Comparison of ENCODE assay signal across 17 cellular contexts in genomic region chr20:57573176-57573575, GRCh38. TPM values are rescaled to one million over a fixed set of nuclear protein-coding genes. Genes with fewer than 3 reads are reported as not detected.
DNase-seq lines count a peak whose midpoint lies in the region; TF ChIP-seq lines count a peak whose summit lies in the region.
"Had no signal": no experiment of that assay in that cellular context is flagged by ENCODE, and none has a peak within 500 bp of the region (broad histone marks: within the 10 kb centered on the region; RNA-seq: fewer than 3 reads in every experiment).

No MANE protein-coding gene starts in this region.

- H3K36me3 ChIP-seq in Karpas-422 (ENCODE audit: insufficient read depth, low read length) (no peaks in the 10 kb centered on the region), NT2/D1 (ENCODE audit: insufficient read depth, insufficient read length, low read length) (no peaks in the 10 kb centered on the region), spleen (no peaks in the 10 kb centered on the region)
- H3K36me3 ChIP-seq: MG63 had no signal

- peaks cover 30% of the 10 kb centered on the region for H3K27me3 Mint-ChIP-seq in mesothelial cell of epicardium (ENCODE audit: low read depth)

- intact Hi-C loops in spleen (cut with DNase I; ENCODE audit: low total_unique reads) (no loop called here), cardiac septum (cut with DNase I) (no loop called here)

- no peaks in the 10 kb centered on the region for H4K20me1 ChIP-seq in Karpas-422 (ENCODE audit: insufficient read depth, low read depth, low read length)

- H3K9ac ChIP-seq in Karpas-422 (ENCODE audit: low read length): no peak overlapping the region
- no peak overlapping the region for H3K9ac ChIP-seq in NT2/D1 (ENCODE audit: insufficient read length, low read depth)
- H3K9ac ChIP-seq: KMS-11 had no signal

- H3K27ac Mint-ChIP-seq in mesothelial cell of epicardium: no peak overlapping the region
- H3K27ac Mint-ChIP-seq: CD4-positive, alpha-beta T cell; HFFc6 had no signal

- TF ChIP-seq CTCF in spleen (IDR thresholded peaks at IDR 0.05 in 8 of 11, conservative IDR thresholded peaks at IDR 0.05 in 3 of 11) (no peak), mesothelial cell of epicardium (IDR thresholded peaks at IDR 0.05; ENCODE audit: unreplicated experiment) (no peak)

- H3K9me2 ChIP-seq in Karpas-422 (replicated peaks; ENCODE audit: insufficient read depth, low read length): no peaks in the 10 kb centered on the region

- no peaks in the 10 kb centered on the region for H3K36me3 Mint-ChIP-seq in mesothelial cell of epicardium

- no peaks in the 10 kb centered on the region for H3K79me2 ChIP-seq in Karpas-422 (ENCODE audit: low read length)

- H2AFZ ChIP-seq in Karpas-422 (ENCODE audit: low read length): no peak overlapping the region

- H3K4me3 ChIP-seq in Karpas-422 (ENCODE audit: low read length) (no peak overlapping the region), NT2/D1 (ENCODE audit: insufficient read length, low read depth) (no peak overlapping the region), spleen (no peak overlapping the region)
- H3K4me3 ChIP-seq: MG63 had no signal

- H3K9me3 ChIP-seq in Karpas-422 (ENCODE audit: low read length) (no peaks in the 10 kb centered on the region), NT2/D1 (ENCODE audit: insufficient read depth, low read length) (peaks cover 6% of the 10 kb centered on the region; the same call in 1 of the 2 replicates), spleen (no peaks in the 10 kb centered on the region)
- H3K9me3 ChIP-seq: MG63 had no signal

- H3K27me3 ChIP-seq in Karpas-422 (ENCODE audit: low read length): no peaks in the 10 kb centered on the region
- H3K27me3 ChIP-seq in NT2/D1 (ENCODE audit: insufficient read depth, insufficient read length): peaks cover 4% of the 10 kb centered on the region
- peaks cover 0 to 58% (median 4%) of the 10 kb centered on the region in 7 donors for H3K27me3 ChIP-seq in spleen (replicated peaks in 1 of 7)

- no peak for TF ChIP-seq POLR2A in spleen (IDR thresholded peaks at IDR 0.05)

- peak; percentile 75 for DNase-seq in Karpas-422
- DNase-seq in NT2/D1 (ENCODE audit: low read depth, low spot score): peak; percentile 54
- DNase-seq in iPS-NIHi11 (ENCODE audit: low spot score): peak; percentile 47
- peak; percentile 61 for DNase-seq in spleen
- no peak for DNase-seq in SIG-M5 (lab: John Stamatoyannopoulos, UW)
- no peak for DNase-seq in cardiac septum (ENCODE audit: low spot score)
- DNase-seq in mesothelial cell of epicardium (ENCODE audit: low spot score in 2 of 2, unreplicated experiment in 2 of 2): no peak
- DNase-seq: ACHN; CD4-positive, alpha-beta T cell; HFFc6; MG63; NCI-H1092; NCI-H187; NK-92 treated with Interleukin-12 subunit alpha and Interleukin-12 subunit beta, amount 100 ng/mL, for 24 hours; SHP77 treated with DMSO at 0.1 percent for 48 hours had no signal

- 70 to 84% (median 73%) methylated on average over 8 to 10 of the region's 10 CpGs for whole genome bisulfite sequencing in spleen, 5 donors

- H3K27ac ChIP-seq in Karpas-422 (ENCODE audit: low read length) (no peak overlapping the region), spleen (no peak overlapping the region)
- H3K27ac ChIP-seq: KMS-11 had no signal

- H3K4me1 Mint-ChIP-seq in mesothelial cell of epicardium: peaks cover 18% of the 10 kb centered on the region

- H3K4me2 ChIP-seq in Karpas-422 (ENCODE audit: low read depth, low read length, poor library complexity, severe bottlenecking): peak overlapping the region; percentile 42
- H3K4me2 ChIP-seq: KMS-11 had no signal

- peaks cover 17% of the 10 kb centered on the region for H3K4me1 ChIP-seq in Karpas-422 (ENCODE audit: low read length)
- peaks cover 5% of the 10 kb centered on the region for H3K4me1 ChIP-seq in NT2/D1 (ENCODE audit: insufficient read depth, insufficient read length)
- H3K4me1 ChIP-seq in spleen: peaks cover 0 to 9% (median 5%) of the 10 kb centered on the region in 6 donors

- H3K9me3 Mint-ChIP-seq in mesothelial cell of epicardium: no peaks in the 10 kb centered on the region
- H3K9me3 Mint-ChIP-seq: CD4-positive, alpha-beta T cell; HFFc6 had no signal

- no peak overlapping the region for H3K4me3 Mint-ChIP-seq in mesothelial cell of epicardium
- H3K4me3 Mint-ChIP-seq: CD4-positive, alpha-beta T cell; HFFc6 had no signal

RNA-seq across cellular contexts. Expression of gene PCK1, which starts 12.3 kb away (rescaled TPM):
- total RNA-seq in Karpas-422 (2014; rRNA removed; shearing (Covaris generic); ENCODE audit: low replicate concordance): 1.2 and 2.5 TPM in 2 replicates
- total RNA-seq in spleen (under 1 TPM in 4 of 7 donors, not detected in 3; 0.17 to 0.67 (median 0.41) TPM), cardiac septum (0.48 TPM), mesothelial cell of epicardium (not detected in 3 replicates)
- polyA plus RNA-seq in spleen: under 1 TPM; 0.04 to 0.13 (median 0.05) TPM
- total RNA-seq: CD4-positive, alpha-beta T cell; HFFc6; RPMI7951 had no signal

RNA-seq across cellular contexts. Expression of gene ZBP1, which starts 47.0 kb away (rescaled TPM):
- total RNA-seq in Karpas-422 (2014; rRNA removed; shearing (Covaris generic); ENCODE audit: low replicate concordance): 2.9 and 7.6 TPM in 2 replicates
- 10 to 100 TPM; 11.7 to 28.4 (median 20.9) TPM for total RNA-seq in spleen
- 10 to 100 TPM in 1 of 3 donors, 1 to 10 TPM in 2; 8.6 to 11.2 (median 9.8) TPM for polyA plus RNA-seq in spleen
- total RNA-seq in cardiac septum: 0.43 TPM
- total RNA-seq in mesothelial cell of epicardium: not detected in 3 replicates
- total RNA-seq: HFFc6, RPMI7951 had no signal

RNA-seq across cellular contexts. Expression of gene CTCFL, which starts 48.2 kb away (rescaled TPM):
- not detected in 2 replicates for total RNA-seq in Karpas-422 (2014; rRNA removed; shearing (Covaris generic); ENCODE audit: low replicate concordance)
- total RNA-seq in spleen (under 1 TPM in 1 of 7 donors, not detected in 6; 0.26 TPM), cardiac septum (not detected), mesothelial cell of epicardium (0.23 to 0.33 TPM (median 0.27 TPM) in 3 replicates)
- under 1 TPM in 2 of 3 donors, not detected in 1; 0.23 to 0.45 TPM for polyA plus RNA-seq in spleen
- total RNA-seq: CD4-positive, alpha-beta T cell; HFFc6; RPMI7951 had no signal

Comparison
In these comparisons a context has a peak if more than half of its experiments do, and no peak if none do; other contexts are left out.
1. DNase-seq: peak in Karpas-422 (single experiment), NT2/D1 (single experiment), iPS-NIHi11 (single experiment) and spleen (single experiment); none in SIG-M5 (single experiment), cardiac septum (single experiment) and mesothelial cell of epicardium (0 of 2).